8 cellular contexts compared by ENCODE assay signal in the genomic region with DNA sequence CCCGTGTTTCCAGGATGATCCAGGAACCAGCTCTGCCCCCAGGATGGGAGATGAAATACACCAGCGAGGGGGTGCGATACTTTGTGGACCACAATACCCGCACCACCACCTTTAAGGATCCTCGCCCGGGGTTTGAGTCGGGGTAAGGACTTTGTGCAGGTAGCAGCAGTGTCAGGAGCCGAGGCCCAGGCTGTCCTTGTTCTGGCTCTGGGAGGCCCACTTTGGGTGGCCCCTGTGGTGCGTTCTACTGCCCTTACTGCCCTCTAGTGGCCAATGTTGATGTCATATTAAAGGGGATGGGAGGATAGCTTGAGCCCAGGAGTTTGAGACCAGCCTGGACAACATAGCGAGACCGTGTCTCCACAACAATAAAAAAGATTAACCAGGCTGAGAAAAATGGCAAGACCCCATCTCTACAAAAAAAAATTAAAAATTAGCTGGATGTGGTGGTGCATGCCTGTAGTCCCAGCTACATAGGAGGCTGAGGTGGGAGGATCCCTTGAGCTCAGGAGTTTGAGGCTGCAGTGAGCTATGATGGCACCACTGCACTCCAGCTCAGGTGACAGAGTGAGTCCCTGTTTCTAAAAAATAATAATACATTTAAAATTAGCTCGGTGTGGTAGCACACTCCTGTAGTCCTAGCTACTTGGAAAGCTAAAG. TPM values are rescaled to one million over a fixed set of nuclear protein-coding genes. Genes with fewer than 3 reads are reported as not detected.
DNase-seq lines count a peak whose midpoint lies in the region; ATAC-seq and TF ChIP-seq lines count a peak whose summit lies in the region.

No MANE protein-coding gene starts in this region.

- CTCF ChIA-PET in BJ (lab: Yijun Ruan, JAX) = interaction anchor here (0.6 to 17.1 kb wide), 39 partner anchors 8 to 466 kb away, joined by 3 to 318 read pairs (median 5); a partner anchor contains a TSS

- peak; percentile 42 for TF ChIP-seq RAD21 in neural cell (conservative IDR thresholded peaks at IDR 0.05)

- no peak overlapping the region for H3K9ac ChIP-seq in neural cell (ENCODE audit: low read length)

- H3K9me2 ChIP-seq in neural cell (ENCODE audit: insufficient read depth, low read length) = no peaks in the 10 kb centered on the region

- no peaks in the 10 kb centered on the region for H4K20me1 ChIP-seq in neural cell (ENCODE audit: insufficient read depth)

- H3K4me3 ChIP-seq in BJ (ENCODE audit: low read depth, low read length) = no peak overlapping the region
- no peak overlapping the region for H3K4me3 ChIP-seq in neural cell (ENCODE audit: low read length)
- H3K4me3 ChIP-seq in upper lobe of right lung = no peak overlapping the region

- H3K79me2 ChIP-seq in neural cell (replicated peaks; ENCODE audit: insufficient read depth, low read length) = no peaks in the 10 kb centered on the region

- TF ChIP-seq CTCF in BJ (IDR thresholded peaks at IDR 0.05; ENCODE audit: insufficient read depth, low read depth, low read length) = peak; percentile 74
- peak; percentile 53 for TF ChIP-seq CTCF in neural cell (IDR thresholded peaks at IDR 0.05; ENCODE audit: poor library complexity, severe bottlenecking)
- peak; percentile 74 for TF ChIP-seq CTCF in upper lobe of right lung (IDR thresholded peaks at IDR 0.05)

- TF ChIP-seq EP300 in neural cell (conservative IDR thresholded peaks at IDR 0.05; ENCODE audit: poor library complexity, severe bottlenecking) = no peak

- no peaks in the 10 kb centered on the region for H3F3A ChIP-seq in neural cell (ENCODE audit: insufficient read depth, low read length, poor library complexity, severe bottlenecking)

- H2AFZ ChIP-seq in neural cell (ENCODE audit: low read depth, low read length) = no peak overlapping the region

- no peaks in the 10 kb centered on the region for H3K4me1 ChIP-seq in upper lobe of right lung

- ATAC-seq in upper lobe of right lung (peak; percentile 83), HG03159 (IDR thresholded peaks at IDR 0.05; ENCODE audit: unreplicated experiment) (no peak)

- POLR2A ChIA-PET in BJ (lab: Charles Lee) = no interaction called here

- H3K36me3 ChIP-seq in BJ (ENCODE audit: control insufficient read depth, insufficient read depth, low read length) = peaks cover 9% of the 10 kb centered on the region
- H3K36me3 ChIP-seq in neural cell (ENCODE audit: insufficient read depth, low read length) = peaks cover 4% of the 10 kb centered on the region
- H3K36me3 ChIP-seq in upper lobe of right lung = peaks cover 69% of the 10 kb centered on the region

- H3K27ac ChIP-seq in neural cell (ENCODE audit: low read length) (no peak overlapping the region), upper lobe of right lung (no peak overlapping the region)

- H3K9me3 ChIP-seq in neural cell (ENCODE audit: low read length) (no peaks in the 10 kb centered on the region), upper lobe of right lung (no peaks in the 10 kb centered on the region)

- DNase-seq in BJ (ENCODE audit: low read depth) = no peak
- peak; percentile 76 for DNase-seq in GM19240 (ENCODE audit: insufficient read length, low spot score)
- DNase-seq in NCI-H82 (lab: John Stamatoyannopoulos, UW) = peak; percentile 74
- peak; percentile 40 for DNase-seq in activated T-cell treated with anti-CD3 and anti-CD28 coated beads for 24 hours (ENCODE audit: low read depth)
- peak; percentile 77 for DNase-seq in fibroblast of peridontal ligament (ENCODE audit: extremely low read depth)
- DNase-seq in upper lobe of right lung = no peak

- H3K27me3 ChIP-seq in BJ (ENCODE audit: control insufficient read depth, insufficient read depth, low read length) (no peaks in the 10 kb centered on the region), neural cell (ENCODE audit: insufficient read depth, low read depth, low read length) (no peaks in the 10 kb centered on the region), upper lobe of right lung (no peaks in the 10 kb centered on the region)

- intact Hi-C loops in upper lobe of right lung (cut with DNase I) = loop anchor here (10.0 kb wide), 1 partner anchor 135 kb away; no protein-coding TSS in a partner anchor

- H3K4me2 ChIP-seq in neural cell (ENCODE audit: low read length) = no peak overlapping the region

TF ChIP-seq in neural cell, 6 proteins besides CTCF, POLR2A, EP300 and RAD21:
- TF ChIP-seq SMC3 (conservative IDR thresholded peaks at IDR 0.05; ENCODE audit: poor library complexity) (peak; percentile 62), EZH2 (IDR thresholded peaks at IDR 0.05; ENCODE audit: borderline replicate concordance, insufficient read depth, low read length, poor library complexity, severe bottlenecking) (no peak)

RNA-seq across cellular contexts. Expression of a gene that starts 20.9 kb away (rescaled TPM):
- polyA plus RNA-seq in BJ (2011; rRNA removed) = 0.04 and 0.07 TPM in 2 replicates
- 0.24 and 0.36 TPM in 2 replicates for polyA minus RNA-seq in BJ (2011; rRNA and poly(A)+ RNA removed)
- polyA plus RNA-seq in neural cell = 2.0 and 2.5 TPM in 2 replicates
- polyA minus RNA-seq in neural cell = 2.7 and 3.9 TPM in 2 replicates
- 2.0 TPM for total RNA-seq in upper lobe of right lung

Comparison
In these comparisons a context has a peak if more than half of its experiments do, and no peak if none do; other contexts are left out.
1. DNase-seq: peak in GM19240 (single experiment), NCI-H82 (single experiment), activated T-cell treated with anti-CD3 and anti-CD28 coated beads for 24 hours (single experiment) and fibroblast of peridontal ligament (single experiment); none in BJ (single experiment) and upper lobe of right lung (single experiment).
2. Peak in every context shown above with its lines, with median percentiles within 50 percentile points of each other: CTCF ChIP-seq.